Comparison of ENCODE assay signal across 8 cellular contexts in genomic region chr16:18925306-18926188, GRCh38. TPM values are rescaled to one million over a fixed set of nuclear protein-coding genes. Genes with fewer than 3 reads are reported as not detected.
DNase-seq lines count a peak whose midpoint lies in the region; ATAC-seq and TF ChIP-seq lines count a peak whose summit lies in the region.
"Not testable (repeated sequence)": the region's sequence is repeated elsewhere in the genome, so short reads cannot be mapped to it uniquely, and the experiment has no call there.

No MANE protein-coding gene starts in this region.

- H3K27me3 ChIP-seq in Peyer's patch: not testable (repeated sequence)

- intact Hi-C loops in CD14-positive monocyte (cut with micrococcal nuclease): loop anchor here (5.0 to 10.0 kb wide), 2 partner anchors 123 to 629 kb away; partner anchors contain the start of genes ARL6IP1 (in 2 of the 2) and VPS35L (in 1 of the 2)

- H3K36me3 Mint-ChIP-seq in CD14-positive monocyte, mesothelial cell of epicardium: not testable (repeated sequence)
- H3K36me3 Mint-ChIP-seq in activated T-cell treated with anti-CD3 and anti-CD28 coated beads, Interleukin-2, amount 50 U/mL, for 24 hours (ENCODE audit: low read depth): peaks cover 29% of the 10 kb centered on the region

- DNase-seq in CD14-positive monocyte (ENCODE audit: low spot score); activated T-cell treated with anti-CD3 and anti-CD28 coated beads, Interleukin-2, amount 50 U/mL, for 24 hours; epithelial cell of prostate (ENCODE audit: low read depth, low spot score): not testable (repeated sequence)
- DNase-seq in Peyer's patch (peak; percentile 46 to 78 (median 76)), mesothelial cell of epicardium (ENCODE audit: low spot score in 2 of 2, unreplicated experiment in 2 of 2) (peak in 1 of 2 experiments; percentile 20)
- DNase-seq in stimulated activated CD4-positive, alpha-beta T cell treated with anti-CD3 and anti-CD28 coated beads, TNF-alpha, amount 100 ng/mL, for 4 hours (ENCODE audit: low read depth in 3 of 3): peak; percentile 28 to 47 (median 36)

- H3K27ac Mint-ChIP-seq in CD14-positive monocyte (peak overlapping the region; percentile 91 to 96 (median 94)), mesothelial cell of epicardium (peak overlapping the region; percentile 97)
- peak overlapping the region; percentile 98 for H3K27ac Mint-ChIP-seq in activated T-cell treated with anti-CD3 and anti-CD28 coated beads, Interleukin-2, amount 50 U/mL, for 24 hours

- H3K4me3 Mint-ChIP-seq in CD14-positive monocyte: peak overlapping the region; percentile 85 to 96
- H3K4me3 Mint-ChIP-seq in activated T-cell treated with anti-CD3 and anti-CD28 coated beads, Interleukin-2, amount 50 U/mL, for 24 hours: peak overlapping the region; percentile 95
- H3K4me3 Mint-ChIP-seq in mesothelial cell of epicardium: peak overlapping the region; percentile 87

- not testable (repeated sequence) for H3K27me3 Mint-ChIP-seq in CD14-positive monocyte (ENCODE audit: low read depth in 3 of 3); activated T-cell treated with anti-CD3 and anti-CD28 coated beads, Interleukin-2, amount 50 U/mL, for 24 hours; mesothelial cell of epicardium (ENCODE audit: low read depth)

- not testable (repeated sequence) for H3K36me3 ChIP-seq in Peyer's patch

- not testable (repeated sequence) for H3K4me1 ChIP-seq in Peyer's patch

- TF ChIP-seq CTCF in CD14-positive monocyte (IDR thresholded peaks at IDR 0.05); Peyer's patch (IDR thresholded peaks at IDR 0.05); mesothelial cell of epicardium (IDR thresholded peaks at IDR 0.05; ENCODE audit: unreplicated experiment): not testable (repeated sequence)

- ATAC-seq in GM21381 (IDR thresholded peaks at IDR 0.05; ENCODE audit: unreplicated experiment): peak; percentile 40
- peak; percentile 47 for ATAC-seq in HG03460 (IDR thresholded peaks at IDR 0.05; ENCODE audit: unreplicated experiment)

- TF ChIP-seq POLR2A in Peyer's patch (IDR thresholded peaks at IDR 0.05): not testable (repeated sequence)

- H3K27ac ChIP-seq in Peyer's patch (peak overlapping the region; percentile 93 to 97 (median 94)), epithelial cell of prostate (peak overlapping the region; percentile 87)

- not testable (repeated sequence) for H3K9me3 ChIP-seq in Peyer's patch

- H3K9me3 Mint-ChIP-seq in CD14-positive monocyte; activated T-cell treated with anti-CD3 and anti-CD28 coated beads, Interleukin-2, amount 50 U/mL, for 24 hours; mesothelial cell of epicardium: not testable (repeated sequence)

- H3K4me1 Mint-ChIP-seq in CD14-positive monocyte (peaks cover 36% of the 10 kb centered on the region), mesothelial cell of epicardium (peaks cover 22% of the 10 kb centered on the region)
- peaks cover 38% of the 10 kb centered on the region for H3K4me1 Mint-ChIP-seq in activated T-cell treated with anti-CD3 and anti-CD28 coated beads, Interleukin-2, amount 50 U/mL, for 24 hours (ENCODE audit: low read depth)

- peak overlapping the region; percentile 65 to 84 (median 72) for H3K4me3 ChIP-seq in Peyer's patch

RNA-seq across cellular contexts. Expression of gene SMG1, which starts 0.7 kb away (rescaled TPM):
- 1 to 10 TPM; 2.4 to 7.1 TPM for polyA plus RNA-seq in CD14-positive monocyte
- total RNA-seq in Peyer's patch (100 to 1,000 TPM; 129 to 157 (median 137) TPM), mesothelial cell of epicardium (96.2 to 117 TPM (median 99.3 TPM) in 3 replicates)

RNA-seq across cellular contexts. Expression of gene TMC7, which starts 58.2 kb away (rescaled TPM):
- not detected for polyA plus RNA-seq in CD14-positive monocyte
- total RNA-seq in Peyer's patch (1 to 10 TPM; 2.5 to 7.0 (median 5.6) TPM), mesothelial cell of epicardium (1.6 to 1.9 TPM (median 1.6 TPM) in 3 replicates)
